In genomic region chr1:12556957-12557935, GRCh38 we compare ENCODE assay signal across 10 cellular contexts.
A peak's percentile ranks its signal among the peaks of the same experiment; 100 is the strongest.
DNase-seq lines count a peak whose midpoint lies in the region; ATAC-seq and TF ChIP-seq lines count a peak whose summit lies in the region.
"Had no signal": no experiment of that assay in that cellular context is flagged by ENCODE, and none has a peak within 500 bp of the region (broad histone marks: within the 10 kb centered on the region; RNA-seq: fewer than 3 reads in every experiment).

No MANE protein-coding gene starts in this region.

- H3K27ac ChIP-seq in duodenal mucosa (ENCODE audit: low read depth, low read length), result peak overlapping the region; percentile 27
- peak overlapping the region; percentile 74 to 84 for H3K27ac ChIP-seq in tibial artery

- intact Hi-C loops in tibial artery (cut with DNase I; ENCODE audit: low total_unique reads), result no loop called here

- H3K4me3 ChIP-seq in NB4 (ENCODE audit: low read depth, low read length) (no peak overlapping the region), duodenal mucosa (ENCODE audit: low read depth in 1 of 2, low read length in 2 of 2) (no peak overlapping the region), tibial artery (no peak overlapping the region)

- H3K27ac Mint-ChIP-seq in nephron, result peak overlapping the region; percentile 97 to 99 (median 98)

- H3K9ac ChIP-seq in duodenal mucosa (ENCODE audit: low read depth in 1 of 2, low read length in 2 of 2), result no peak overlapping the region

- H3K4me1 Mint-ChIP-seq in nephron, result peaks cover 42% of the 10 kb centered on the region

- peak; percentile 31 for DNase-seq in NB4 (ENCODE audit: low read depth)
- DNase-seq in tibial artery, result peak; percentile 33 to 67
- no peak for DNase-seq in KBM-7
- DNase-seq: activated T-cell treated with anti-CD3 and anti-CD28 coated beads for 4 hours, NCI-H2029, T-helper 9 cell had no signal

- H3K36me3 ChIP-seq in duodenal mucosa (ENCODE audit: control insufficient read depth in 1 of 2, insufficient read depth in 2 of 2, low read length in 2 of 2) (no peaks in the 10 kb centered on the region), tibial artery (no peaks in the 10 kb centered on the region)

- in situ Hi-C loops in KBM-7 (cut with MboI; ENCODE audit: low pct_unique_long_range_greater_than_20kb, low sequenced_read_pairs), result no loop called here

- no peak for TF ChIP-seq CTCF in NB4 (IDR thresholded peaks at IDR 0.05; ENCODE audit: low read depth, low read length)
- TF ChIP-seq CTCF in nephron (IDR thresholded peaks at IDR 0.05; ENCODE audit: unreplicated experiment in 3 of 3), result no peak
- no peak for TF ChIP-seq CTCF in tibial artery (IDR thresholded peaks at IDR 0.05)

- H3K27me3 ChIP-seq in duodenal mucosa (ENCODE audit: control insufficient read depth in 1 of 2, insufficient read depth in 2 of 2, low read length in 2 of 2) (no peaks in the 10 kb centered on the region), tibial artery (no peaks in the 10 kb centered on the region)

- H3K36me3 Mint-ChIP-seq in nephron (ENCODE audit: low read depth), result peaks cover 6% of the 10 kb centered on the region

- H3K4me1 ChIP-seq in duodenal mucosa (ENCODE audit: control insufficient read depth in 1 of 2, insufficient read depth in 2 of 2, low read length in 2 of 2), result no peaks in the 10 kb centered on the region
- peaks cover 0 to 64% (median 46%) of the 10 kb centered on the region in 4 donors for H3K4me1 ChIP-seq in tibial artery

- peak overlapping the region in 1 of 3 experiments; percentile 51 for H3K4me3 Mint-ChIP-seq in nephron

- H3K9me3 ChIP-seq in duodenal mucosa (ENCODE audit: control insufficient read depth in 1 of 2, low read length in 2 of 2) (no peaks in the 10 kb centered on the region), tibial artery (no peaks in the 10 kb centered on the region)

- TF ChIP-seq POLR2A in NB4 (IDR thresholded peaks at IDR 0.05; ENCODE audit: extremely low read depth, insufficient read length), result no peak

- ATAC-seq in GM18511 (IDR thresholded peaks at IDR 0.05; ENCODE audit: unreplicated experiment) (no peak), HG03442 (IDR thresholded peaks at IDR 0.05; ENCODE audit: unreplicated experiment) (no peak)

- H3K9me3 Mint-ChIP-seq in nephron, result peaks cover 14% of the 10 kb centered on the region

- peaks cover 11% of the 10 kb centered on the region for H3K27me3 Mint-ChIP-seq in nephron (ENCODE audit: low read depth)
